Comparison of ENCODE assay signal across 8 cellular contexts in the genomic region with DNA sequence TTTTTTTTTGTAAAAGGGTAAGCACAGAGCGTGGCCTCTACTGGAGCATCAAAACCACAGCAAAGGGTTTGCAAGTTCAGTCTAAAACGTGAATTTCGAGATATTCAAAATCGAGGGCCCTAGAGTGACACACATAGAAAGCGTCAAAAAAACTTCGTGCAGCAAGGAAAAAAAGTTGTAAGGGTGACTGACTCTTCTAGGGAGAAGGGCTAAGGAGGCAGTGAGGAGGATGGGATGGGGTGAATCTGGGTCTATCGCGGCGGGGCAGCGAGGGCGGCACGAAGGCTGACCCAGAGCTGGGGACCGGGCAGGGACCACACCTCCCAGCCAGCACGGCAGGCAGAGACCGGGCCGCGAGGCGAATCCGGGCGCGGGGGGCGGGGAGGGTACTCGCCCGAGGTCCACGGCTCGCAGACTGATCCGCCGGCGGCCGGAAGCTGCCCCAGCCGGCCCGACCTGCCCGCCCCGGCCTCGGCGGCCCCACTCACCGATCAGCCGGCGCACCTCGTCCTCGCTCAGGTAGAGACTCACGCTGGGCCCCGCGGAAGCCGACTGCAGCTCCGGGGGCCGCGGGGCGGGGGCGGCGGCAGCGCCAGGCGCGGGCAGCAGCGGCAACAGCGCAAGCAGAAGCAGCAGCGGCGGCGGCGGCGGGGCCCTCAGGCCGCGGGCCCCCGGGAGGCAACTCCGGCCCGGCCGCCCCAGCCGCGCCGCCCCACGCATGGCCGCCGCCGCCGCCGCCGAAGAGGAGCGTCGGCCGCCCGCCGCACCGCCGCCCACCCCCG. TPM values are rescaled to one million over a fixed set of nuclear protein-coding genes. Genes with fewer than 3 reads are reported as not detected.
DNase-seq lines count a peak whose midpoint lies in the region; ATAC-seq, FAIRE-seq and TF ChIP-seq lines count a peak whose summit lies in the region.

No MANE protein-coding gene starts in this region.

- ATAC-seq in activated CD4-positive, alpha-beta T cell treated with anti-CD3 and anti-CD28 coated beads for 36 hours: peak; percentile 50
- peak; percentile 83 for ATAC-seq in left lung

- CTCF ChIA-PET in activated CD4-positive, alpha-beta T cell treated with anti-CD3 and anti-CD28 coated beads for 36 hours (lab: Charles Lee): interaction anchor here (0.6 to 3.0 kb wide), 6 partner anchors 11 to 1838 kb away, joined by 3 to 14 read pairs (median 4); no protein-coding TSS in a partner anchor

- POLR2A ChIA-PET in activated CD4-positive, alpha-beta T cell treated with anti-CD3 and anti-CD28 coated beads for 36 hours (lab: Charles Lee): no interaction called here

- no peaks in the 10 kb centered on the region for H3K36me3 ChIP-seq in left lung

- no peaks in the 10 kb centered on the region for H3K27me3 ChIP-seq in left lung

- peaks cover 4 to 36% of the 10 kb centered on the region in 2 donors for H3K4me1 ChIP-seq in left lung

- H3K27me3 Mint-ChIP-seq in activated CD4-positive, alpha-beta T cell treated with anti-CD3 and anti-CD28 coated beads for 36 hours: no peaks in the 10 kb centered on the region

- peaks cover 71% of the 10 kb centered on the region for H3K4me1 Mint-ChIP-seq in activated CD4-positive, alpha-beta T cell treated with anti-CD3 and anti-CD28 coated beads for 36 hours

- H3K4me3 ChIP-seq in GM12875 (ENCODE audit: low read depth, low read length) (peak overlapping the region; percentile 76), LNCaP clone FGC (ENCODE audit: low read depth, low read length) (peak overlapping the region; percentile 60), left lung (peak overlapping the region; percentile 63 to 73)

- TF ChIP-seq POLR2A in H54 (IDR thresholded peaks at IDR 0.05; ENCODE audit: low read depth, low read length): peak; percentile 59

- H3K9me3 ChIP-seq in left lung: no peaks in the 10 kb centered on the region

- H3K36me3 Mint-ChIP-seq in activated CD4-positive, alpha-beta T cell treated with anti-CD3 and anti-CD28 coated beads for 36 hours (ENCODE audit: low read depth): peaks cover 27% of the 10 kb centered on the region

- intact Hi-C loops in activated CD4-positive, alpha-beta T cell treated with anti-CD3 and anti-CD28 coated beads for 36 hours (cut with DNase I, micrococcal nuclease): loop anchor here (1.0 to 5.0 kb wide), 7 partner anchors 11 to 678 kb away; a partner anchor contains a TSS
- intact Hi-C loops in left lung (cut with DNase I): no loop called here

- peak overlapping the region; percentile 98 for H3K4me3 Mint-ChIP-seq in activated CD4-positive, alpha-beta T cell treated with anti-CD3 and anti-CD28 coated beads for 36 hours

- TF ChIP-seq CTCF in GM12875 (IDR thresholded peaks at IDR 0.05; ENCODE audit: borderline replicate concordance, insufficient read depth, low read depth, low read length): no peak
- TF ChIP-seq CTCF in LNCaP clone FGC (IDR thresholded peaks at IDR 0.05; ENCODE audit: control insufficient read depth, extremely low read depth, insufficient read depth): no peak
- TF ChIP-seq CTCF in left lung (IDR thresholded peaks at IDR 0.05): no peak

- peak overlapping the region; percentile 19 for H3K27ac ChIP-seq in cingulate gyrus (ENCODE audit: low read depth, low read length)
- H3K27ac ChIP-seq in left lung: peak overlapping the region; percentile 86 to 88

- peak overlapping the region; percentile 98 for H3K27ac Mint-ChIP-seq in activated CD4-positive, alpha-beta T cell treated with anti-CD3 and anti-CD28 coated beads for 36 hours

- no peak for FAIRE-seq in H54 (lab: Jason Lieb, UNC)

- H3K9me3 Mint-ChIP-seq in activated CD4-positive, alpha-beta T cell treated with anti-CD3 and anti-CD28 coated beads for 36 hours (ENCODE audit: low read depth): peaks cover 2% of the 10 kb centered on the region

- DNase-seq in H54 (ENCODE audit: insufficient read length, low spot score) (peak; percentile 59), LNCaP clone FGC (ENCODE audit: low read depth) (no peak), left lung (peak; percentile 76 to 94), NCI-H187 treated with DMSO at 0.1 percent for 48 hours (lab: John Stamatoyannopoulos, UW) (no peak)
- DNase-seq in activated CD4-positive, alpha-beta T cell treated with anti-CD3 and anti-CD28 coated beads for 36 hours: peak; percentile 66
- peak; percentile 36 for DNase-seq in stimulated activated CD4-positive, alpha-beta T cell treated with anti-CD3 and anti-CD28 coated beads, Interleukin-4, amount 100 ng/mL, for 24 hours

RNA-seq across cellular contexts. Expression of a gene that starts 0.5 kb away (rescaled TPM):
- total RNA-seq in activated CD4-positive, alpha-beta T cell treated with anti-CD3 and anti-CD28 coated beads for 36 hours: 10 to 100 TPM; 23.5 to 24.0 TPM
- total RNA-seq in left lung: 10 to 100 TPM; 44.1 to 44.7 TPM

Comparison
In these comparisons a context has a peak if more than half of its experiments do, and no peak if none do; other contexts are left out.
1. DNase-seq: peak in H54 (single experiment), activated CD4-positive, alpha-beta T cell treated with anti-CD3 and anti-CD28 coated beads for 36 hours (single experiment), left lung (2 of 2) and stimulated activated CD4-positive, alpha-beta T cell treated with anti-CD3 and anti-CD28 coated beads, Interleukin-4, amount 100 ng/mL, for 24 hours (single experiment); none in LNCaP clone FGC (single experiment) and NCI-H187 treated with DMSO at 0.1 percent for 48 hours (single experiment).
2. intact Hi-C loops: an anchor here in activated CD4-positive, alpha-beta T cell treated with anti-CD3 and anti-CD28 coated beads for 36 hours (1.0 to 5.0 kb wide); none called in left lung.
3. Peak in every context shown above with its lines, with median percentiles within 50 percentile points of each other: H3K4me3 ChIP-seq.